8 cellular contexts compared by ENCODE assay signal in the genomic region with DNA sequence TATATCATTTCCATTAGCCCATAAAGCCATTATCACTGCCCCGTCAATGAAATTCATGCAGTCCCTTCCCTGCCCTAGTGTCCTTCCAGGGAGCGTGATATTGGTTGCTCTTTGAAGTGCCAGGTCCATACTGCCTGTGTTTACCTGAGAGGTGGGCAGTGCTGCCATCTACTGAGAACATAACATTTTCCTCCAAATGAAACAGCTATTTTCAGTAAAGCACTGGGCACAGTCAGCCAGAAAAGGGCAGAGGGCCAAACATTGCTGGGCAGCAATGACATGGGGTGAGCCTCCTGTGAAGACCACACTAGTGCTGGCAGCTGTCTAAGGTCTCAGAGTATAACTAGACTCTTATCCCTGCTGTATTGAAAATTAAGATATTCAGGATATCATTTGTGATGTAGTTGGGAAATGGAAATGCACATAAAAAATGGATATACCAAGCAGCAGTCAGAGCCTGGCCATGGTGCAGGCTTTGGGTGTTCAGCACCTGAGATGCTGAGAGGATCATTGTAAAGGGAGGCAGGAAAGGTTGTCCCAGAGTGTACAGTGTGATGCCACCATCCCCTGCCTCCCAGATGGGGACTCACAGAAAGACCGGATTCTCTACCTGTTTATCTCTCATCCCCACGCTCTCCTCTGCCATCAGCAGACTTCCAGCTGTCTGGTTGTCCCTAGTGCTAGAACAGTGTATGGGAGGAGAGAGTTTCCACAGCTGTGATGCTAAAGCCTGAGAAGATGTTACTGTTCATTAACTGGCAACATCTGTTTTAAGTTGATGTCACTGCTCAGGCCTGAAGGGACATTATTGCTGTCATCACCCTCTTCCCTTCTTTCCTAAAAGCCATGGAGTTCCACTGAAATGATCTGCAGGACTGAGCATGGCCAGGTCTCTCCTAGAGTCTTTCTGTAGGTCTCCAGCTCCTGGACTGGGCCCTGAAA.
DNase-seq lines count a peak whose midpoint lies in the region; ATAC-seq and TF ChIP-seq lines count a peak whose summit lies in the region.

No MANE protein-coding gene starts in this region.

- H3K4me3 Mint-ChIP-seq in activated naive CD4-positive, alpha-beta T cell treated with anti-CD3 and anti-CD28 coated beads for 36 hours = no peak overlapping the region

- TF ChIP-seq CTCF in 22Rv1 (IDR thresholded peaks at IDR 0.05) (peak; percentile 38), cardiac muscle cell (IDR thresholded peaks at IDR 0.05; ENCODE audit: low read depth, low read length) (peak; percentile 19)

- H3K9me3 ChIP-seq in cardiac muscle cell (ENCODE audit: low read depth) = no peaks in the 10 kb centered on the region

- H3K4me3 ChIP-seq in cardiac muscle cell = no peak overlapping the region

- H3K4me1 Mint-ChIP-seq in activated naive CD4-positive, alpha-beta T cell treated with anti-CD3 and anti-CD28 coated beads for 36 hours (ENCODE audit: low read depth) = peaks cover 7% of the 10 kb centered on the region

- no peaks in the 10 kb centered on the region for H3K36me3 Mint-ChIP-seq in activated naive CD4-positive, alpha-beta T cell treated with anti-CD3 and anti-CD28 coated beads for 36 hours (ENCODE audit: low read depth)

- no peaks in the 10 kb centered on the region for H3K27me3 ChIP-seq in cardiac muscle cell

- no peaks in the 10 kb centered on the region for H3K36me3 ChIP-seq in cardiac muscle cell

- H3K4me1 ChIP-seq in cardiac muscle cell (ENCODE audit: low read depth) = no peaks in the 10 kb centered on the region

- H3K27ac ChIP-seq in 22Rv1 (no peak overlapping the region), cardiac muscle cell (no peak overlapping the region)

- no peak overlapping the region for H3K27ac Mint-ChIP-seq in activated naive CD4-positive, alpha-beta T cell treated with anti-CD3 and anti-CD28 coated beads for 36 hours

- peaks cover 4% of the 10 kb centered on the region for H3K9me3 Mint-ChIP-seq in activated naive CD4-positive, alpha-beta T cell treated with anti-CD3 and anti-CD28 coated beads for 36 hours

- peak; percentile 92 for ATAC-seq in SK-N-SH treated with all-trans-retinoic acid at 6 μM for 48 hours
- no peak for ATAC-seq in HG02840 (IDR thresholded peaks at IDR 0.05; ENCODE audit: low FRiP score, unreplicated experiment)

- DNase-seq in ELR (ENCODE audit: low read depth) (peak; percentile 43), cardiac muscle cell (ENCODE audit: low read depth in 1 of 2, low spot score in 1 of 2) (peak in 1 of 2 donors; percentile 25), activated T-cell treated with anti-CD3 and anti-CD28 coated beads for 4 hours (no peak)
- no peak for DNase-seq in activated naive CD4-positive, alpha-beta T cell treated with anti-CD3 and anti-CD28 coated beads for 36 hours
- DNase-seq in activated CD4-positive, alpha-beta T cell treated with anti-CD3 and anti-CD28 coated beads, Interleukin-2, amount 50 U/mL, for 4 hours = no peak

- H3K27me3 Mint-ChIP-seq in activated naive CD4-positive, alpha-beta T cell treated with anti-CD3 and anti-CD28 coated beads for 36 hours (ENCODE audit: low read depth) = no peaks in the 10 kb centered on the region

- CTCF ChIA-PET in activated naive CD4-positive, alpha-beta T cell treated with anti-CD3 and anti-CD28 coated beads for 36 hours (lab: Charles Lee) = interaction anchor here (1.0 kb wide), 1 partner anchor 59 kb away, joined by 3 read pairs; no protein-coding TSS in a partner anchor

- intact Hi-C loops in activated naive CD4-positive, alpha-beta T cell treated with anti-CD3 and anti-CD28 coated beads for 36 hours (cut with micrococcal nuclease) = loop anchor here (5.0 kb wide), 1 partner anchor 56 kb away; no protein-coding TSS in a partner anchor

TF ChIP-seq in SK-N-SH treated with all-trans-retinoic acid at 6 μM for 48 hours, 23 proteins besides CTCF, POLR2A, EP300 and RAD21:
- TF ChIP-seq ARNTL (CRISPR knock-in tag; IDR thresholded peaks at IDR 0.05; ENCODE audit: borderline replicate concordance, low read depth) = no peak
- no peak for TF ChIP-seq SNAI2 (CRISPR knock-in tag; IDR thresholded peaks at IDR 0.05)
- no peak for TF ChIP-seq ZNF565 (CRISPR knock-in tag; conservative IDR thresholded peaks at IDR 0.05; ENCODE audit: low read depth)
- TF ChIP-seq, protein P1, sequence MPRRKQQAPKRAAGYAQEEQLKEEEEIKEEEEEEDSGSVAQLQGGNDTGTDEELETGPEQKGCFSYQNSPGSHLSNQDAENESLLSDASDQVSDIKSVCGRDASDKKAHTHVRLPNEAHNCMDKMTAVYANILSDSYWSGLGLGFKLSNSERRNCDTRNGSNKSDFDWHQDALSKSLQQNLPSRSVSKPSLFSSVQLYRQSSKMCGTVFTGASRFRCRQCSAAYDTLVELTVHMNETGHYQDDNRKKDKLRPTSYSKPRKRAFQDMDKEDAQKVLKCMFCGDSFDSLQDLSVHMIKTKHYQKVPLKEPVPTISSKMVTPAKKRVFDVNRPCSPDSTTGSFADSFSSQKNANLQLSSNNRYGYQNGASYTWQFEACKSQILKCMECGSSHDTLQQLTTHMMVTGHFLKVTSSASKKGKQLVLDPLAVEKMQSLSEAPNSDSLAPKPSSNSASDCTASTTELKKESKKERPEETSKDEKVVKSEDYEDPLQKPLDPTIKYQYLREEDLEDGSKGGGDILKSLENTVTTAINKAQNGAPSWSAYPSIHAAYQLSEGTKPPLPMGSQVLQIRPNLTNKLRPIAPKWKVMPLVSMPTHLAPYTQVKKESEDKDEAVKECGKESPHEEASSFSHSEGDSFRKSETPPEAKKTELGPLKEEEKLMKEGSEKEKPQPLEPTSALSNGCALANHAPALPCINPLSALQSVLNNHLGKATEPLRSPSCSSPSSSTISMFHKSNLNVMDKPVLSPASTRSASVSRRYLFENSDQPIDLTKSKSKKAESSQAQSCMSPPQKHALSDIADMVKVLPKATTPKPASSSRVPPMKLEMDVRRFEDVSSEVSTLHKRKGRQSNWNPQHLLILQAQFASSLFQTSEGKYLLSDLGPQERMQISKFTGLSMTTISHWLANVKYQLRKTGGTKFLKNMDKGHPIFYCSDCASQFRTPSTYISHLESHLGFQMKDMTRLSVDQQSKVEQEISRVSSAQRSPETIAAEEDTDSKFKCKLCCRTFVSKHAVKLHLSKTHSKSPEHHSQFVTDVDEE (CRISPR knock-in tag; IDR thresholded peaks at IDR 0.05) = no peak
- no peak for TF ChIP-seq ZNF8 (CRISPR knock-in tag; IDR thresholded peaks at IDR 0.05)
- TF ChIP-seq ZFP3 (CRISPR knock-in tag; IDR thresholded peaks at IDR 0.05) = no peak
- TF ChIP-seq BACH2 (CRISPR knock-in tag; IDR thresholded peaks at IDR 0.05; ENCODE audit: borderline replicate concordance) = no peak
- no peak for TF ChIP-seq ZNF70 (CRISPR knock-in tag; IDR thresholded peaks at IDR 0.05)
- TF ChIP-seq, protein P2, sequence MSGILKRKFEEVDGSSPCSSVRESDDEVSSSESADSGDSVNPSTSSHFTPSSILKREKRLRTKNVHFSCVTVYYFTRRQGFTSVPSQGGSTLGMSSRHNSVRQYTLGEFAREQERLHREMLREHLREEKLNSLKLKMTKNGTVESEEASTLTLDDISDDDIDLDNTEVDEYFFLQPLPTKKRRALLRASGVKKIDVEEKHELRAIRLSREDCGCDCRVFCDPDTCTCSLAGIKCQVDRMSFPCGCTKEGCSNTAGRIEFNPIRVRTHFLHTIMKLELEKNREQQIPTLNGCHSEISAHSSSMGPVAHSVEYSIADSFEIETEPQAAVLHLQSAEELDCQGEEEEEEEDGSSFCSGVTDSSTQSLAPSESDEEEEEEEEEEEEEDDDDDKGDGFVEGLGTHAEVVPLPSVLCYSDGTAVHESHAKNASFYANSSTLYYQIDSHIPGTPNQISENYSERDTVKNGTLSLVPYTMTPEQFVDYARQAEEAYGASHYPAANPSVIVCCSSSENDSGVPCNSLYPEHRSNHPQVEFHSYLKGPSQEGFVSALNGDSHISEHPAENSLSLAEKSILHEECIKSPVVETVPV (CRISPR knock-in tag; IDR thresholded peaks at IDR 0.05) = no peak
- TF ChIP-seq, protein P3, sequence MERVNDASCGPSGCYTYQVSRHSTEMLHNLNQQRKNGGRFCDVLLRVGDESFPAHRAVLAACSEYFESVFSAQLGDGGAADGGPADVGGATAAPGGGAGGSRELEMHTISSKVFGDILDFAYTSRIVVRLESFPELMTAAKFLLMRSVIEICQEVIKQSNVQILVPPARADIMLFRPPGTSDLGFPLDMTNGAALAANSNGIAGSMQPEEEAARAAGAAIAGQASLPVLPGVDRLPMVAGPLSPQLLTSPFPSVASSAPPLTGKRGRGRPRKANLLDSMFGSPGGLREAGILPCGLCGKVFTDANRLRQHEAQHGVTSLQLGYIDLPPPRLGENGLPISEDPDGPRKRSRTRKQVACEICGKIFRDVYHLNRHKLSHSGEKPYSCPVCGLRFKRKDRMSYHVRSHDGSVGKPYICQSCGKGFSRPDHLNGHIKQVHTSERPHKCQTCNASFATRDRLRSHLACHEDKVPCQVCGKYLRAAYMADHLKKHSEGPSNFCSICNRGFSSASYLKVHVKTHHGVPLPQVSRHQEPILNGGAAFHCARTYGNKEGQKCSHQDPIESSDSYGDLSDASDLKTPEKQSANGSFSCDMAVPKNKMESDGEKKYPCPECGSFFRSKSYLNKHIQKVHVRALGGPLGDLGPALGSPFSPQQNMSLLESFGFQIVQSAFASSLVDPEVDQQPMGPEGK (CRISPR knock-in tag; IDR thresholded peaks at IDR 0.05; ENCODE audit: borderline replicate concordance) = no peak
- TF ChIP-seq, protein P4, sequence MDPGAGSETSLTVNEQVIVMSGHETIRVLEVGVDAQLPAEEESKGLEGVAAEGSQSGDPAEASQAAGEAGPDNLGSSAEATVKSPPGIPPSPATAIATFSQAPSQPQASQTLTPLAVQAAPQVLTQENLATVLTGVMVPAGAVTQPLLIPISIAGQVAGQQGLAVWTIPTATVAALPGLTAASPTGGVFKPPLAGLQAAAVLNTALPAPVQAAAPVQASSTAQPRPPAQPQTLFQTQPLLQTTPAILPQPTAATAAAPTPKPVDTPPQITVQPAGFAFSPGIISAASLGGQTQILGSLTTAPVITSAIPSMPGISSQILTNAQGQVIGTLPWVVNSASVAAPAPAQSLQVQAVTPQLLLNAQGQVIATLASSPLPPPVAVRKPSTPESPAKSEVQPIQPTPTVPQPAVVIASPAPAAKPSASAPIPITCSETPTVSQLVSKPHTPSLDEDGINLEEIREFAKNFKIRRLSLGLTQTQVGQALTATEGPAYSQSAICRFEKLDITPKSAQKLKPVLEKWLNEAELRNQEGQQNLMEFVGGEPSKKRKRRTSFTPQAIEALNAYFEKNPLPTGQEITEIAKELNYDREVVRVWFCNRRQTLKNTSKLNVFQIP (CRISPR knock-in tag; IDR thresholded peaks at IDR 0.05; ENCODE audit: borderline replicate concordance, low read depth) = no peak
- no peak for TF ChIP-seq OSR1 (CRISPR knock-in tag; IDR thresholded peaks at IDR 0.05)
- no peak for TF ChIP-seq ESRRG (CRISPR knock-in tag; IDR thresholded peaks at IDR 0.05)
- no peak for TF ChIP-seq ZC3H10 (CRISPR knock-in tag; IDR thresholded peaks at IDR 0.05)
- no peak for TF ChIP-seq TOX (CRISPR knock-in tag; IDR thresholded peaks at IDR 0.05; ENCODE audit: borderline replicate concordance)
